In genomic region chr7:36190447-36191291, GRCh38 we compare ENCODE assay signal across 17 cellular contexts. TPM values are rescaled to one million over a fixed set of nuclear protein-coding genes. Genes with fewer than 3 reads are reported as not detected.
DNase-seq lines count a peak whose midpoint lies in the region; ATAC-seq and TF ChIP-seq lines count a peak whose summit lies in the region.
"Had no signal": no experiment of that assay in that cellular context is flagged by ENCODE, and none has a peak within 500 bp of the region (broad histone marks: within the 10 kb centered on the region; RNA-seq: fewer than 3 reads in every experiment).

No MANE protein-coding gene starts in this region.

- no peak overlapping the region for H2BK15ac ChIP-seq in neuronal stem cell (ENCODE audit: low read length)

- no peaks in the 10 kb centered on the region for H4K20me1 ChIP-seq in Karpas-422 (ENCODE audit: insufficient read depth, low read depth, low read length)
- H4K20me1 ChIP-seq in hepatocyte (ENCODE audit: insufficient read depth, poor library complexity, severe bottlenecking) = no peaks in the 10 kb centered on the region

- TF ChIP-seq CTCF in hepatocyte (IDR thresholded peaks at IDR 0.05; ENCODE audit: poor library complexity) = no peak

- H2AFZ ChIP-seq in Karpas-422 (ENCODE audit: low read length) = no peak overlapping the region
- no peak overlapping the region for H2AFZ ChIP-seq in hepatocyte
- H2AFZ ChIP-seq in neuronal stem cell (ENCODE audit: low read length) = no peak overlapping the region
- H2AFZ ChIP-seq: parathyroid adenoma had no signal

- H3K27ac ChIP-seq in Karpas-422 (ENCODE audit: low read length) = peak overlapping the region; percentile 97
- peak overlapping the region; percentile 63 for H3K27ac ChIP-seq in hepatocyte
- H3K27ac ChIP-seq in neuronal stem cell (replicated peaks; ENCODE audit: low read length) = no peak overlapping the region
- H3K27ac ChIP-seq: parathyroid adenoma had no signal

- no peak overlapping the region for H3K4me3 Mint-ChIP-seq in T-helper 17 cell
- no peak overlapping the region for H3K4me3 Mint-ChIP-seq in stimulated activated memory B cell treated with anti-CD40 and anti-IgM and Interleukin-4, amounts not matched to agents 10 μg/mL and 1 μg/mL and 100 μg/mL, for 72 hours
- H3K4me3 Mint-ChIP-seq: CD4-positive, alpha-beta T cell; T-helper 1 cell treated with Interleukin-12 subunit alpha and Interleukin-12 subunit beta and Interleukin-4 antibody, amounts not matched to agents 30 μg/mL and 1 μg/mL, for 36 hours had no signal

- WGBS in hepatocyte (ENCODE audit: low lambda C conversion rate, missing lambda C conversion rate) = 98% methylated on average over 5 of the region's 5 CpGs
- no CpG with 5 or more reads among the region's 5 CpGs for WGBS in neuronal stem cell (ENCODE audit: extremely low coverage in 2 of 2, insufficient read length in 2 of 2, insufficient replicate concordance in 1 of 2), 2 donors

- H3K4me1 Mint-ChIP-seq in T-helper 17 cell = peaks cover 16% of the 10 kb centered on the region
- H3K4me1 Mint-ChIP-seq in stimulated activated memory B cell treated with anti-CD40 and anti-IgM and Interleukin-4, amounts not matched to agents 10 μg/mL and 1 μg/mL and 100 μg/mL, for 72 hours = peaks cover 31% of the 10 kb centered on the region

- H3K36me3 ChIP-seq in Karpas-422 (ENCODE audit: insufficient read depth, low read length) = peaks cover 20% of the 10 kb centered on the region
- no peaks in the 10 kb centered on the region for H3K36me3 ChIP-seq in hepatocyte (replicated peaks; ENCODE audit: insufficient read depth, low read depth)
- H3K36me3 ChIP-seq in neuronal stem cell (replicated peaks in 1 of 2; ENCODE audit: control insufficient read depth in 2 of 2, insufficient read depth in 2 of 2, low read length in 2 of 2) = no peaks in the 10 kb centered on the region

- no peak overlapping the region for H2BK12ac ChIP-seq in neuronal stem cell (ENCODE audit: low read length)

- H3K9ac ChIP-seq in Karpas-422 (ENCODE audit: low read length) (peak overlapping the region; percentile 71), neuronal stem cell (ENCODE audit: low read depth, low read length, poor library complexity) (no peak overlapping the region)
- H3K9ac ChIP-seq: parathyroid adenoma had no signal

- H3K27me3 ChIP-seq in Karpas-422 (ENCODE audit: low read length) (no peaks in the 10 kb centered on the region), hepatocyte (no peaks in the 10 kb centered on the region), neuronal stem cell (ENCODE audit: control insufficient read depth in 3 of 3, insufficient read depth in 3 of 3, low read depth in 1 of 3, low read length in 3 of 3) (peaks cover 0 to 2% (median 0%) of the 10 kb centered on the region in 3 experiments)

- DNase-seq in Karpas-422 (peak; percentile 59), T-helper 17 cell (no peak), hepatocyte (ENCODE audit: low spot score) (no peak), neuronal stem cell (ENCODE audit: low spot score) (no peak)
- DNase-seq: activated CD8-positive, alpha-beta memory T cell treated with anti-CD3 and anti-CD28 coated beads, Interleukin-2, amount 50 U/mL, for 48 hours; activated naive CD4-positive, alpha-beta T cell; CD4-positive, alpha-beta T cell; dermis blood vessel endothelial cell; NCI-H2029 treated with DMSO at 0.1 percent for 48 hours; NCI-H526 treated with DMSO at 0.1 percent for 48 hours had no signal

- peaks cover 13% of the 10 kb centered on the region for H3K36me3 Mint-ChIP-seq in T-helper 17 cell (ENCODE audit: low read depth)
- no peaks in the 10 kb centered on the region for H3K36me3 Mint-ChIP-seq in stimulated activated memory B cell treated with anti-CD40 and anti-IgM and Interleukin-4, amounts not matched to agents 10 μg/mL and 1 μg/mL and 100 μg/mL, for 72 hours

- H2BK120ac ChIP-seq in neuronal stem cell (ENCODE audit: low read depth, low read length) = no peak overlapping the region

- H3K14ac ChIP-seq in neuronal stem cell (ENCODE audit: low read length) = no peak overlapping the region

- H3K9me2 ChIP-seq in Karpas-422 (replicated peaks; ENCODE audit: insufficient read depth, low read length) (no peaks in the 10 kb centered on the region), hepatocyte (replicated peaks; ENCODE audit: insufficient read depth) (no peaks in the 10 kb centered on the region)

- H2BK5ac ChIP-seq in neuronal stem cell (ENCODE audit: low read length) = no peak overlapping the region

- H3K9me3 Mint-ChIP-seq in stimulated activated memory B cell treated with anti-CD40 and anti-IgM and Interleukin-4, amounts not matched to agents 10 μg/mL and 1 μg/mL and 100 μg/mL, for 72 hours = no peaks in the 10 kb centered on the region
- H3K9me3 Mint-ChIP-seq: CD4-positive, alpha-beta T cell; T-helper 1 cell treated with Interleukin-12 subunit alpha and Interleukin-12 subunit beta and Interleukin-4 antibody, amounts not matched to agents 30 μg/mL and 1 μg/mL, for 36 hours had no signal

- H3K4ac ChIP-seq in neuronal stem cell (ENCODE audit: low read length) = no peak overlapping the region

- no peak overlapping the region for H3K18ac ChIP-seq in neuronal stem cell (ENCODE audit: low read length)

- H2AK5ac ChIP-seq in neuronal stem cell (ENCODE audit: low read depth, low read length) = no peak overlapping the region

- H3K4me3 ChIP-seq in Karpas-422 (ENCODE audit: low read length) (peak overlapping the region; percentile 51), hepatocyte (no peak overlapping the region), neuronal stem cell (ENCODE audit: low read length in 2 of 2) (no peak overlapping the region)

- H3K9me3 ChIP-seq in Karpas-422 (ENCODE audit: low read length) (no peaks in the 10 kb centered on the region), T-helper 17 cell (ENCODE audit: control insufficient read depth, low read length, poor library complexity, severe bottlenecking) (no peaks in the 10 kb centered on the region), hepatocyte (ENCODE audit: low read depth) (no peaks in the 10 kb centered on the region), neuronal stem cell (replicated peaks in 1 of 2; ENCODE audit: control insufficient read depth in 2 of 2, insufficient read depth in 1 of 2, low read depth in 1 of 2, low read length in 2 of 2) (peaks cover 0 to 2% of the 10 kb centered on the region in 2 donors)

- H3K4me2 ChIP-seq in Karpas-422 (ENCODE audit: low read depth, low read length, poor library complexity, severe bottlenecking) (peak overlapping the region; percentile 67), hepatocyte (no peak overlapping the region), neuronal stem cell (ENCODE audit: insufficient read depth, low read length, poor library complexity, severe bottlenecking) (no peak overlapping the region)

- ATAC-seq in T-helper 17 cell = no peak
- ATAC-seq in stimulated activated memory B cell treated with anti-CD40 and anti-IgM and Interleukin-4, amounts not matched to agents 10 μg/mL and 1 μg/mL and 100 μg/mL, for 72 hours = no peak
- no peak for ATAC-seq in HG02678 (IDR thresholded peaks at IDR 0.05; ENCODE audit: unreplicated experiment)
- ATAC-seq in HG03025 (IDR thresholded peaks at IDR 0.05; ENCODE audit: low FRiP score, unreplicated experiment) = no peak
- no peak for ATAC-seq in HG02610 (IDR thresholded peaks at IDR 0.05; ENCODE audit: unreplicated experiment)
- ATAC-seq: esophagus mucosa had no signal

- H3K79me2 ChIP-seq in Karpas-422 (ENCODE audit: low read length) = peaks cover 89% of the 10 kb centered on the region
- H3K79me2 ChIP-seq in hepatocyte = peaks cover 26% of the 10 kb centered on the region
- H3K79me2 ChIP-seq: parathyroid adenoma had no signal

- peak overlapping the region; percentile 75 for H3K27ac Mint-ChIP-seq in T-helper 17 cell
- peak overlapping the region; percentile 45 for H3K27ac Mint-ChIP-seq in stimulated activated memory B cell treated with anti-CD40 and anti-IgM and Interleukin-4, amounts not matched to agents 10 μg/mL and 1 μg/mL and 100 μg/mL, for 72 hours
- H3K27ac Mint-ChIP-seq: CD4-positive, alpha-beta T cell; T-helper 1 cell treated with Interleukin-12 subunit alpha and Interleukin-12 subunit beta and Interleukin-4 antibody, amounts not matched to agents 30 μg/mL and 1 μg/mL, for 36 hours had no signal

- no peak overlapping the region for H3K23ac ChIP-seq in neuronal stem cell (ENCODE audit: low read depth, low read length, poor library complexity)

- peaks cover 100% of the 10 kb centered on the region for H3K4me1 ChIP-seq in Karpas-422 (ENCODE audit: low read length)
- H3K4me1 ChIP-seq in hepatocyte (ENCODE audit: insufficient read depth) = no peaks in the 10 kb centered on the region
- H3K4me1 ChIP-seq in neuronal stem cell (ENCODE audit: control insufficient read depth in 2 of 2, insufficient read depth in 1 of 2, low read depth in 1 of 2, low read length in 2 of 2) = peaks cover 0 to 21% of the 10 kb centered on the region in 2 donors
- H3K4me1 ChIP-seq: parathyroid adenoma had no signal

- H4K91ac ChIP-seq in neuronal stem cell (ENCODE audit: low read depth, low read length, poor library complexity) = no peak overlapping the region

- H3K79me1 ChIP-seq in neuronal stem cell (ENCODE audit: low read depth, low read length) = no peaks in the 10 kb centered on the region

- no peaks in the 10 kb centered on the region for H3K27me3 Mint-ChIP-seq in T-helper 17 cell
- H3K27me3 Mint-ChIP-seq in stimulated activated memory B cell treated with anti-CD40 and anti-IgM and Interleukin-4, amounts not matched to agents 10 μg/mL and 1 μg/mL and 100 μg/mL, for 72 hours = peaks cover 45% of the 10 kb centered on the region
- H3K27me3 Mint-ChIP-seq: CD4-positive, alpha-beta T cell had no signal

- no peak overlapping the region for H4K8ac ChIP-seq in neuronal stem cell (ENCODE audit: low read depth, low read length)

RNA-seq across cellular contexts. Expression of gene EEPD1, which starts 37.6 kb away (rescaled TPM):
- 28.8 and 63.5 TPM in 2 replicates for total RNA-seq in Karpas-422 (2014; rRNA removed; shearing (Covaris generic); ENCODE audit: low replicate concordance)
- total RNA-seq in T-helper 17 cell (10 to 100 TPM; 15.7 to 20.7 TPM), hepatocyte (7.7 and 8.8 TPM in 2 replicates)
- 13.5 and 14.2 TPM in 2 replicates for polyA plus RNA-seq in hepatocyte
- 3.0 TPM for polyA plus RNA-seq in neuronal stem cell (2013, experiment 1 of 2)
- polyA plus RNA-seq in neuronal stem cell (2013, experiment 2 of 2) = 3.2 TPM
